Comparison of ENCODE assay signal across 19 cellular contexts in the genomic region with DNA sequence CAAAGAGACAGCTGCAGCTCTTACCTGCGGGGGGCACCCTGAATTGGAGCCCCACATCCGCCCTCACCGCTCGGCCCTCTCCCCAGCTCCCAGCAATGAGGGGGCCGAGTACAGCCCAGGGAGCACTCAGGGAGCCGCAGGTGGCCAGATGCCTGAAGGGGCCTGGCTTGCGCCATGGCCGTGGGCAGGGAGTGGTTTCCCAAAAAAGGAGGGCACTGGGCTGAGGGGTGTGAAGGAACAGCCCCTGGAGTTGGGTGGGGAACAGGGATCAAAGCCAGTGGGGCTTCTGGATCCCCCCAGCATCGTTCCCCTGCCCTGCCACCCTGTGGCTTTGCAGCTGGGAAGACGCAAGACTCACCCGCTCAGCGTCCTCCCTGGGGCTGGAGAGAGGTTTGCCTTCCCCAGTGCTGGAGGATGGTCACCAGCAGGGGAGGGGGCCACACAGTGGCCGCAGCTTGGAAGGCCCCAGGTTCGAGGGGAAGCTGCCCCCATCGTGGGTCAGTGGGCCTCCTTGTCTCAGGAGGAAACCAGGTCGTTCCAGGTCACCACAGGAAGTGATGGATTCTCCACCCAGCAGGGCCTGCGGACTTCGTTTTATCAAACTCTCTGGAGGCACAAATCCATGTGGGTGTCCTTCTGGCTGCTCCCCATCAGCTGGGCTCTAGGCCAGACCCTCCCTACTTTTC.
DNase-seq lines count a peak whose midpoint lies in the region; ATAC-seq and TF ChIP-seq lines count a peak whose summit lies in the region.
"Had no signal": no experiment of that assay in that cellular context is flagged by ENCODE, and none has a peak within 500 bp of the region (broad histone marks: within the 10 kb centered on the region; RNA-seq: fewer than 3 reads in every experiment).

No MANE protein-coding gene starts in this region.

- peak; percentile 34; the same call in 1 of the 3 replicates for ATAC-seq in DND-41 (ENCODE audit: insufficient read depth, low read depth)
- ATAC-seq in RWPE2 (ENCODE audit: low read depth), result no peak
- ATAC-seq in HG02588 (IDR thresholded peaks at IDR 0.05; ENCODE audit: unreplicated experiment), result no peak
- ATAC-seq: SK-N-SH treated with all-trans-retinoic acid at 6 μM for 48 hours had no signal

- 71% methylated on average over 18 of the region's 18 CpGs for WGBS in liver
- WGBS in sigmoid colon, 2 donors, result 70 to 82% methylated on average over 18 of the region's 18 CpGs

- H3K36me3 ChIP-seq in DND-41 (ENCODE audit: insufficient read depth, low read length) (no peaks in the 10 kb centered on the region), RWPE2 (ENCODE audit: low read depth) (no peaks in the 10 kb centered on the region), liver (ENCODE audit: control insufficient read depth in 4 of 4, insufficient read depth in 3 of 4, low read depth in 1 of 4, low read length in 3 of 4) (no peaks in the 10 kb centered on the region), sigmoid colon (no peaks in the 10 kb centered on the region), PC-9 (ENCODE audit: low read depth) (no peaks in the 10 kb centered on the region)
- H3K36me3 ChIP-seq: MG63 had no signal

- POLR2A ChIA-PET in PC-9 (lab: Charles Lee; ENCODE audit: unreplicated experiment), result no interaction called here

- H3K4me2 ChIP-seq in DND-41 (ENCODE audit: insufficient read depth, low read length) (no peak overlapping the region), PC-9 (no peak overlapping the region)
- H3K4me2 ChIP-seq: KMS-11 had no signal

- DNase-seq in DND-41 (no peak), RWPE2 (ENCODE audit: low spot score) (peak; percentile 45), sigmoid colon (peak; percentile 59), iPS-NIHi7 (ENCODE audit: extremely low spot score) (no peak), PC-9 (no peak)
- DNase-seq: ACHN; Calu3; CD4-positive, alpha-beta memory T cell; DMS79; GOT3; NCI-H1105; NCI-H1694; NCI-H524; SHP77 treated with DMSO at 0.1 percent for 48 hours had no signal

- H3K4me1 ChIP-seq in DND-41 (ENCODE audit: insufficient read depth, low read length) (no peaks in the 10 kb centered on the region), RWPE2 (ENCODE audit: insufficient read depth, poor library complexity, severe bottlenecking) (no peaks in the 10 kb centered on the region), liver (ENCODE audit: control insufficient read depth in 4 of 4, insufficient read depth in 4 of 4, low read length in 3 of 4) (peaks cover 0 to 2% (median 0%) of the 10 kb centered on the region in 4 donors), sigmoid colon (no peaks in the 10 kb centered on the region), PC-9 (replicated peaks; ENCODE audit: insufficient read depth) (no peaks in the 10 kb centered on the region)

- no peak for TF ChIP-seq RAD21 in liver (IDR thresholded peaks at IDR 0.05)

- TF ChIP-seq CTCF in DND-41 (IDR thresholded peaks at IDR 0.05; ENCODE audit: borderline replicate concordance, extremely low read depth, low read length, poor library complexity, severe bottlenecking), result no peak
- no peak for TF ChIP-seq CTCF in RWPE2 (IDR thresholded peaks at IDR 0.05; ENCODE audit: poor library complexity, severe bottlenecking)
- TF ChIP-seq CTCF in liver (IDR thresholded peaks at IDR 0.05; ENCODE audit: low read depth, low read length, missing input control), result no peak
- TF ChIP-seq CTCF in sigmoid colon (IDR thresholded peaks at IDR 0.05), result no peak
- TF ChIP-seq CTCF in PC-9 (conservative IDR thresholded peaks at IDR 0.05), result no peak

- H3K9me3 ChIP-seq in DND-41 (ENCODE audit: insufficient read depth, low read length, severe bottlenecking) (no peaks in the 10 kb centered on the region), RWPE2 (ENCODE audit: severe bottlenecking) (no peaks in the 10 kb centered on the region), liver (ENCODE audit: control insufficient read depth in 4 of 4, low read length in 3 of 4) (no peaks in the 10 kb centered on the region), sigmoid colon (no peaks in the 10 kb centered on the region), PC-9 (ENCODE audit: insufficient read depth, low read depth) (no peaks in the 10 kb centered on the region)
- H3K9me3 ChIP-seq: MG63 had no signal

- H3K27me3 ChIP-seq in DND-41 (ENCODE audit: insufficient read depth, low read length, poor library complexity) (no peaks in the 10 kb centered on the region), RWPE2 (ENCODE audit: insufficient read depth, poor library complexity, severe bottlenecking) (no peaks in the 10 kb centered on the region), liver (ENCODE audit: control insufficient read depth in 4 of 4, insufficient read depth in 4 of 4, low read length in 3 of 4) (no peaks in the 10 kb centered on the region), sigmoid colon (no peaks in the 10 kb centered on the region), PC-9 (ENCODE audit: insufficient read depth, low read depth) (no peaks in the 10 kb centered on the region; the same call in 1 of the 2 replicates)
- H3K27me3 ChIP-seq: MG63 had no signal

- TF ChIP-seq POLR2A in sigmoid colon (IDR thresholded peaks at IDR 0.05), result no peak

- H3K4me3 ChIP-seq in DND-41 (ENCODE audit: low read depth in 1 of 2, low read length in 2 of 2), result no peak overlapping the region
- no peak overlapping the region for H3K4me3 ChIP-seq in RWPE2 (ENCODE audit: severe bottlenecking)
- no peak overlapping the region for H3K4me3 ChIP-seq in liver (ENCODE audit: low read depth in 1 of 3, low read length in 3 of 3)
- H3K4me3 ChIP-seq in sigmoid colon, result no peak overlapping the region
- H3K4me3 ChIP-seq in PC-9, result no peak overlapping the region
- H3K4me3 ChIP-seq: MG63 had no signal

- no peak overlapping the region for H2AFZ ChIP-seq in DND-41 (ENCODE audit: low read depth, low read length)
- no peak overlapping the region for H2AFZ ChIP-seq in PC-9

- H3K9ac ChIP-seq in DND-41 (ENCODE audit: low read depth, low read length), result no peak overlapping the region
- no peak overlapping the region for H3K9ac ChIP-seq in liver (ENCODE audit: low read depth in 1 of 2, low read length in 2 of 2)
- H3K9ac ChIP-seq: KMS-11 had no signal

- H3K27ac ChIP-seq in DND-41 (ENCODE audit: low read length), result no peak overlapping the region
- no peak overlapping the region for H3K27ac ChIP-seq in RWPE2 (ENCODE audit: poor library complexity, severe bottlenecking)
- no peak overlapping the region for H3K27ac ChIP-seq in liver (ENCODE audit: low read depth in 1 of 2, low read length in 2 of 2)
- no peak overlapping the region for H3K27ac ChIP-seq in sigmoid colon
- H3K27ac ChIP-seq in PC-9, result no peak overlapping the region
- H3K27ac ChIP-seq: KMS-11 had no signal

- peaks cover 3% of the 10 kb centered on the region for H4K20me1 ChIP-seq in DND-41 (ENCODE audit: insufficient read depth, low read length)
- no peaks in the 10 kb centered on the region for H4K20me1 ChIP-seq in PC-9 (ENCODE audit: insufficient read depth)

- TF ChIP-seq EP300 in sigmoid colon (IDR thresholded peaks at IDR 0.05), result no peak

- H3K9me2 ChIP-seq in PC-9 (ENCODE audit: insufficient read depth), result no peaks in the 10 kb centered on the region

- CTCF ChIA-PET in PC-9 (lab: Charles Lee), result no interaction called here

- H3K79me2 ChIP-seq in DND-41 (ENCODE audit: insufficient read depth, low read length) (no peaks in the 10 kb centered on the region), PC-9 (ENCODE audit: low read depth) (no peaks in the 10 kb centered on the region)

- intact Hi-C loops in sigmoid colon (cut with DNase I), result no loop called here
- intact Hi-C loops in PC-9 (cut with micrococcal nuclease; ENCODE audit: unreplicated experiment), result no loop called here

- BruUV-seq in PC-9 (replicated peaks; lab: Mats Ljungman, UMichigan), result no TSS peak

- H3F3A ChIP-seq in PC-9 (ENCODE audit: insufficient read depth, low read depth), result no peaks in the 10 kb centered on the region

TF ChIP-seq in liver, 16 proteins besides CTCF, POLR2A, EP300 and RAD21:
- TF ChIP-seq, protein P1, sequence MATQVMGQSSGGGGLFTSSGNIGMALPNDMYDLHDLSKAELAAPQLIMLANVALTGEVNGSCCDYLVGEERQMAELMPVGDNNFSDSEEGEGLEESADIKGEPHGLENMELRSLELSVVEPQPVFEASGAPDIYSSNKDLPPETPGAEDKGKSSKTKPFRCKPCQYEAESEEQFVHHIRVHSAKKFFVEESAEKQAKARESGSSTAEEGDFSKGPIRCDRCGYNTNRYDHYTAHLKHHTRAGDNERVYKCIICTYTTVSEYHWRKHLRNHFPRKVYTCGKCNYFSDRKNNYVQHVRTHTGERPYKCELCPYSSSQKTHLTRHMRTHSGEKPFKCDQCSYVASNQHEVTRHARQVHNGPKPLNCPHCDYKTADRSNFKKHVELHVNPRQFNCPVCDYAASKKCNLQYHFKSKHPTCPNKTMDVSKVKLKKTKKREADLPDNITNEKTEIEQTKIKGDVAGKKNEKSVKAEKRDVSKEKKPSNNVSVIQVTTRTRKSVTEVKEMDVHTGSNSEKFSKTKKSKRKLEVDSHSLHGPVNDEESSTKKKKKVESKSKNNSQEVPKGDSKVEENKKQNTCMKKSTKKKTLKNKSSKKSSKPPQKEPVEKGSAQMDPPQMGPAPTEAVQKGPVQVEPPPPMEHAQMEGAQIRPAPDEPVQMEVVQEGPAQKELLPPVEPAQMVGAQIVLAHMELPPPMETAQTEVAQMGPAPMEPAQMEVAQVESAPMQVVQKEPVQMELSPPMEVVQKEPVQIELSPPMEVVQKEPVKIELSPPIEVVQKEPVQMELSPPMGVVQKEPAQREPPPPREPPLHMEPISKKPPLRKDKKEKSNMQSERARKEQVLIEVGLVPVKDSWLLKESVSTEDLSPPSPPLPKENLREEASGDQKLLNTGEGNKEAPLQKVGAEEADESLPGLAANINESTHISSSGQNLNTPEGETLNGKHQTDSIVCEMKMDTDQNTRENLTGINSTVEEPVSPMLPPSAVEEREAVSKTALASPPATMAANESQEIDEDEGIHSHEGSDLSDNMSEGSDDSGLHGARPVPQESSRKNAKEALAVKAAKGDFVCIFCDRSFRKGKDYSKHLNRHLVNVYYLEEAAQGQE (IDR thresholded peaks at IDR 0.05), result no peak
- peak; percentile 30 for TF ChIP-seq NR2F2 (IDR thresholded peaks at IDR 0.05)

Comparison
In these comparisons a context has a peak if more than half of its experiments do, and no peak if none do; other contexts are left out.
1. DNase-seq: peak in RWPE2 (single experiment) and sigmoid colon (single experiment); none in DND-41 (single experiment), iPS-NIHi7 (single experiment) and PC-9 (0 of 2).